1 cellular context compared by ENCODE assay signal in the genomic region with DNA sequence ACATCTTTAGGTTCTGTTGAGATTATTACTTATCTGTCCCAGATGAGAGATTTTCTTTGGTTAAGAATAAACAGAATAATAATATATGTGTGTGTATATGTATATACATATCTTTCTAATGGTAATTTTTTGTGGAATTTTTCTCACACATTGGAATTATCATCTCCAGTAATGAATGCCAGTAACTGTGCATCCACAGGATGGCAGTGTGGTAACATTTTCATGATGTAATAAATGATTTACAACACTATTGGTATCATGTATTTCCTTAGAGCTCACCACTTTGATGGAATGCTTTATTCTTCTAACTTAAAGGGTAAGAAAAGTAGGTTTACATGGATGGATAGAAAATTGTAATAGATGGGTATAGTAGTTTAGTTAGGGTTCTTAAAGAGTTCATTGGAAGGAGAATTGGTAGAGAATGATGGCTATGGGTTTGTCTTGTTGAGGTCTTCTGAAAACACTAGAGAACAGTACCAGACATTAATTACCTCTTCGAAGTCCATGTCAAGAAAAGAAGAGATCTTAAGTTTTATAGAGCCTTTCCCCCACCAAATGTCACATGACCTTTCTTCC.
TF ChIP-seq lines count a peak whose summit lies in the region.

No MANE protein-coding gene starts in this region.

TF ChIP-seq in K562, 482 proteins besides CTCF, POLR2A, EP300 and RAD21 (continued from another document):
- TF ChIP-seq, protein P1, sequence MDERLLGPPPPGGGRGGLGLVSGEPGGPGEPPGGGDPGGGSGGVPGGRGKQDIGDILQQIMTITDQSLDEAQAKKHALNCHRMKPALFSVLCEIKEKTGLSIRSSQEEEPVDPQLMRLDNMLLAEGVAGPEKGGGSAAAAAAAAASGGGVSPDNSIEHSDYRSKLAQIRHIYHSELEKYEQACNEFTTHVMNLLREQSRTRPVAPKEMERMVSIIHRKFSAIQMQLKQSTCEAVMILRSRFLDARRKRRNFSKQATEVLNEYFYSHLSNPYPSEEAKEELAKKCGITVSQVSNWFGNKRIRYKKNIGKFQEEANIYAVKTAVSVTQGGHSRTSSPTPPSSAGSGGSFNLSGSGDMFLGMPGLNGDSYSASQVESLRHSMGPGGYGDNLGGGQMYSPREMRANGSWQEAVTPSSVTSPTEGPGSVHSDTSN (CRISPR knock-in tag; IDR thresholded peaks at IDR 0.05; ENCODE audit: low read depth): no peak
- TF ChIP-seq, protein P1 (tag; conservative IDR thresholded peaks at IDR 0.05; ENCODE audit: low read depth): peak; percentile 54
- TF ChIP-seq ERF (CRISPR knock-in tag; IDR thresholded peaks at IDR 0.05) (no peak), SP1 (CRISPR knock-in tag; IDR thresholded peaks at IDR 0.05) (no peak), CBX1 (IDR thresholded peaks at IDR 0.05; ENCODE audit: low read depth) (no peak), MYC (IDR thresholded peaks at IDR 0.05; ENCODE audit: low read depth, low read length) (no peak), MYC (CRISPR knock-in tag; IDR thresholded peaks at IDR 0.05; ENCODE audit: borderline replicate concordance, low read depth) (no peak), MEIS2 (IDR thresholded peaks at IDR 0.05; ENCODE audit: partially characterized antibody) (peak; percentile 14), PCBP2 (IDR thresholded peaks at IDR 0.05; ENCODE audit: low read depth, low read length, poor library complexity, severe bottlenecking) (no peak), EZH2 (IDR thresholded peaks at IDR 0.05; ENCODE audit: borderline replicate concordance, low read depth, low read length) (no peak), FOXJ3 (CRISPR knock-in tag; IDR thresholded peaks at IDR 0.05) (no peak), RFX5 (IDR thresholded peaks at IDR 0.05; ENCODE audit: low read depth, low read length) (no peak), SLC30A9 (CRISPR knock-in tag; IDR thresholded peaks at IDR 0.05) (no peak), ZBTB7A (IDR thresholded peaks at IDR 0.05; ENCODE audit: borderline replicate concordance, control insufficient read depth, low read depth, low read length) (no peak), NCOA6 (IDR thresholded peaks at IDR 0.05) (0 out of 2 replicates have a peak, but pooled peaks have one; percentile 19), DNMT1 (IDR thresholded peaks at IDR 0.05) (no peak), GABPB2 (CRISPR knock-in tag; conservative IDR thresholded peaks at IDR 0.05) (no peak), CHCHD3 (CRISPR knock-in tag; IDR thresholded peaks at IDR 0.05) (no peak), ZNF3 (CRISPR knock-in tag; IDR thresholded peaks at IDR 0.05) (no peak), SMAD3 (CRISPR knock-in tag; conservative IDR thresholded peaks at IDR 0.05) (no peak), GATAD2A (IDR thresholded peaks at IDR 0.05) (no peak), CBFA2T3 (IDR thresholded peaks at IDR 0.05) (no peak), NELFE (IDR thresholded peaks at IDR 0.05; ENCODE audit: insufficient read depth, insufficient read length) (no peak), KHSRP (IDR thresholded peaks at IDR 0.05) (no peak), STAG1 (CRISPR knock-in tag; IDR thresholded peaks at IDR 0.05; ENCODE audit: borderline replicate concordance) (no peak)
- TF ChIP-seq, protein P2, sequence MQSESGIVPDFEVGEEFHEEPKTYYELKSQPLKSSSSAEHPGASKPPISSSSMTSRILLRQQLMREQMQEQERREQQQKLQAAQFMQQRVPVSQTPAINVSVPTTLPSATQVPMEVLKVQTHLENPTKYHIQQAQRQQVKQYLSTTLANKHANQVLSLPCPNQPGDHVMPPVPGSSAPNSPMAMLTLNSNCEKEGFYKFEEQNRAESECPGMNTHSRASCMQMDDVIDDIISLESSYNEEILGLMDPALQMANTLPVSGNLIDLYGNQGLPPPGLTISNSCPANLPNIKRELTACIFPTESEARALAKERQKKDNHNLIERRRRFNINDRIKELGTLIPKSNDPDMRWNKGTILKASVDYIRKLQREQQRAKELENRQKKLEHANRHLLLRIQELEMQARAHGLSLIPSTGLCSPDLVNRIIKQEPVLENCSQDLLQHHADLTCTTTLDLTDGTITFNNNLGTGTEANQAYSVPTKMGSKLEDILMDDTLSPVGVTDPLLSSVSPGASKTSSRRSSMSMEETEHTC (IDR thresholded peaks at IDR 0.05): no peak
- TF ChIP-seq, protein P3, sequence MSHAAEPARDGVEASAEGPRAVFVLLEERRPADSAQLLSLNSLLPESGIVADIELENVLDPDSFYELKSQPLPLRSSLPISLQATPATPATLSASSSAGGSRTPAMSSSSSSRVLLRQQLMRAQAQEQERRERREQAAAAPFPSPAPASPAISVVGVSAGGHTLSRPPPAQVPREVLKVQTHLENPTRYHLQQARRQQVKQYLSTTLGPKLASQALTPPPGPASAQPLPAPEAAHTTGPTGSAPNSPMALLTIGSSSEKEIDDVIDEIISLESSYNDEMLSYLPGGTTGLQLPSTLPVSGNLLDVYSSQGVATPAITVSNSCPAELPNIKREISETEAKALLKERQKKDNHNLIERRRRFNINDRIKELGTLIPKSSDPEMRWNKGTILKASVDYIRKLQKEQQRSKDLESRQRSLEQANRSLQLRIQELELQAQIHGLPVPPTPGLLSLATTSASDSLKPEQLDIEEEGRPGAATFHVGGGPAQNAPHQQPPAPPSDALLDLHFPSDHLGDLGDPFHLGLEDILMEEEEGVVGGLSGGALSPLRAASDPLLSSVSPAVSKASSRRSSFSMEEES (CRISPR knock-in tag; IDR thresholded peaks at IDR 0.05): peak; percentile 77
- TF ChIP-seq, protein P4, sequence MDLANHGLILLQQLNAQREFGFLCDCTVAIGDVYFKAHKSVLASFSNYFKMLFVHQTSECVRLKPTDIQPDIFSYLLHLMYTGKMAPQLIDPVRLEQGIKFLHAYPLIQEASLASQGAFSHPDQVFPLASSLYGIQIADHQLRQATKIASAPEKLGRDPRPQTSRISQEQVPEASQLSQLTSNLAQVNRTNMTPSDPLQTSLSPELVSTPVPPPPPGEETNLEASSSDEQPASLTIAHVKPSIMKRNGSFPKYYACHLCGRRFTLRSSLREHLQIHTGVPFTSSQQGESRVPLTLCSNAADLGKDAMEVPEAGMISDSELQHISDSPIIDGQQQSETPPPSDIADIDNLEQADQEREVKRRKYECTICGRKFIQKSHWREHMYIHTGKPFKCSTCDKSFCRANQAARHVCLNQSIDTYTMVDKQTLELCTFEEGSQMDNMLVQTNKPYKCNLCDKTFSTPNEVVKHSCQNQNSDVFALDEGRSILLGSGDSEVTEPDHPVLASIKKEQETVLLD (IDR thresholded peaks at IDR 0.05): no peak
- TF ChIP-seq, protein P5, sequence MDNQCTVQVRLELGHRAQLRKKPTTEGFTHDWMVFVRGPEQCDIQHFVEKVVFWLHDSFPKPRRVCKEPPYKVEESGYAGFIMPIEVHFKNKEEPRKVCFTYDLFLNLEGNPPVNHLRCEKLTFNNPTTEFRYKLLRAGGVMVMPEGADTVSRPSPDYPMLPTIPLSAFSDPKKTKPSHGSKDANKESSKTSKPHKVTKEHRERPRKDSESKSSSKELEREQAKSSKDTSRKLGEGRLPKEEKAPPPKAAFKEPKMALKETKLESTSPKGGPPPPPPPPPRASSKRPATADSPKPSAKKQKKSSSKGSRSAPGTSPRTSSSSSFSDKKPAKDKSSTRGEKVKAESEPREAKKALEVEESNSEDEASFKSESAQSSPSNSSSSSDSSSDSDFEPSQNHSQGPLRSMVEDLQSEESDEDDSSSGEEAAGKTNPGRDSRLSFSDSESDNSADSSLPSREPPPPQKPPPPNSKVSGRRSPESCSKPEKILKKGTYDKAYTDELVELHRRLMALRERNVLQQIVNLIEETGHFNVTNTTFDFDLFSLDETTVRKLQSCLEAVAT (IDR thresholded peaks at IDR 0.05): no peak
- TF ChIP-seq, protein P6, sequence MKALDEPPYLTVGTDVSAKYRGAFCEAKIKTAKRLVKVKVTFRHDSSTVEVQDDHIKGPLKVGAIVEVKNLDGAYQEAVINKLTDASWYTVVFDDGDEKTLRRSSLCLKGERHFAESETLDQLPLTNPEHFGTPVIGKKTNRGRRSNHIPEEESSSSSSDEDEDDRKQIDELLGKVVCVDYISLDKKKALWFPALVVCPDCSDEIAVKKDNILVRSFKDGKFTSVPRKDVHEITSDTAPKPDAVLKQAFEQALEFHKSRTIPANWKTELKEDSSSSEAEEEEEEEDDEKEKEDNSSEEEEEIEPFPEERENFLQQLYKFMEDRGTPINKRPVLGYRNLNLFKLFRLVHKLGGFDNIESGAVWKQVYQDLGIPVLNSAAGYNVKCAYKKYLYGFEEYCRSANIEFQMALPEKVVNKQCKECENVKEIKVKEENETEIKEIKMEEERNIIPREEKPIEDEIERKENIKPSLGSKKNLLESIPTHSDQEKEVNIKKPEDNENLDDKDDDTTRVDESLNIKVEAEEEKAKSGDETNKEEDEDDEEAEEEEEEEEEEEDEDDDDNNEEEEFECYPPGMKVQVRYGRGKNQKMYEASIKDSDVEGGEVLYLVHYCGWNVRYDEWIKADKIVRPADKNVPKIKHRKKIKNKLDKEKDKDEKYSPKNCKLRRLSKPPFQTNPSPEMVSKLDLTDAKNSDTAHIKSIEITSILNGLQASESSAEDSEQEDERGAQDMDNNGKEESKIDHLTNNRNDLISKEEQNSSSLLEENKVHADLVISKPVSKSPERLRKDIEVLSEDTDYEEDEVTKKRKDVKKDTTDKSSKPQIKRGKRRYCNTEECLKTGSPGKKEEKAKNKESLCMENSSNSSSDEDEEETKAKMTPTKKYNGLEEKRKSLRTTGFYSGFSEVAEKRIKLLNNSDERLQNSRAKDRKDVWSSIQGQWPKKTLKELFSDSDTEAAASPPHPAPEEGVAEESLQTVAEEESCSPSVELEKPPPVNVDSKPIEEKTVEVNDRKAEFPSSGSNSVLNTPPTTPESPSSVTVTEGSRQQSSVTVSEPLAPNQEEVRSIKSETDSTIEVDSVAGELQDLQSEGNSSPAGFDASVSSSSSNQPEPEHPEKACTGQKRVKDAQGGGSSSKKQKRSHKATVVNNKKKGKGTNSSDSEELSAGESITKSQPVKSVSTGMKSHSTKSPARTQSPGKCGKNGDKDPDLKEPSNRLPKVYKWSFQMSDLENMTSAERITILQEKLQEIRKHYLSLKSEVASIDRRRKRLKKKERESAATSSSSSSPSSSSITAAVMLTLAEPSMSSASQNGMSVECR (CRISPR knock-in tag; IDR thresholded peaks at IDR 0.05): no peak
- TF ChIP-seq, protein P7, sequence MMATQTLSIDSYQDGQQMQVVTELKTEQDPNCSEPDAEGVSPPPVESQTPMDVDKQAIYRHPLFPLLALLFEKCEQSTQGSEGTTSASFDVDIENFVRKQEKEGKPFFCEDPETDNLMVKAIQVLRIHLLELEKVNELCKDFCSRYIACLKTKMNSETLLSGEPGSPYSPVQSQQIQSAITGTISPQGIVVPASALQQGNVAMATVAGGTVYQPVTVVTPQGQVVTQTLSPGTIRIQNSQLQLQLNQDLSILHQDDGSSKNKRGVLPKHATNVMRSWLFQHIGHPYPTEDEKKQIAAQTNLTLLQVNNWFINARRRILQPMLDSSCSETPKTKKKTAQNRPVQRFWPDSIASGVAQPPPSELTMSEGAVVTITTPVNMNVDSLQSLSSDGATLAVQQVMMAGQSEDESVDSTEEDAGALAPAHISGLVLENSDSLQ (IDR thresholded peaks at IDR 0.05): peak; percentile 21; the same call in 1 of the 2 replicates
- TF ChIP-seq, protein P8, sequence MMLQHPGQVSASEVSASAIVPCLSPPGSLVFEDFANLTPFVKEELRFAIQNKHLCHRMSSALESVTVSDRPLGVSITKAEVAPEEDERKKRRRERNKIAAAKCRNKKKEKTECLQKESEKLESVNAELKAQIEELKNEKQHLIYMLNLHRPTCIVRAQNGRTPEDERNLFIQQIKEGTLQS (IDR thresholded peaks at IDR 0.05): 0 out of 2 replicates have a peak, but pooled peaks have one; percentile 28
- TF ChIP-seq, protein P8 (CRISPR knock-in tag; conservative IDR thresholded peaks at IDR 0.05): no peak
- TF ChIP-seq, protein P9, sequence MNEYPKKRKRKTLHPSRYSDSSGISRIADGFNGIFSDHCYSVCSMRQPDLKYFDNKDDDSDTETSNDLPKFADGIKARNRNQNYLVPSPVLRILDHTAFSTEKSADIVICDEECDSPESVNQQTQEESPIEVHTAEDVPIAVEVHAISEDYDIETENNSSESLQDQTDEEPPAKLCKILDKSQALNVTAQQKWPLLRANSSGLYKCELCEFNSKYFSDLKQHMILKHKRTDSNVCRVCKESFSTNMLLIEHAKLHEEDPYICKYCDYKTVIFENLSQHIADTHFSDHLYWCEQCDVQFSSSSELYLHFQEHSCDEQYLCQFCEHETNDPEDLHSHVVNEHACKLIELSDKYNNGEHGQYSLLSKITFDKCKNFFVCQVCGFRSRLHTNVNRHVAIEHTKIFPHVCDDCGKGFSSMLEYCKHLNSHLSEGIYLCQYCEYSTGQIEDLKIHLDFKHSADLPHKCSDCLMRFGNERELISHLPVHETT (CRISPR knock-in tag; conservative IDR thresholded peaks at IDR 0.05 in 1 of 2, IDR thresholded peaks at IDR 0.05 in 1 of 2): no peak
- TF ChIP-seq, protein P10, sequence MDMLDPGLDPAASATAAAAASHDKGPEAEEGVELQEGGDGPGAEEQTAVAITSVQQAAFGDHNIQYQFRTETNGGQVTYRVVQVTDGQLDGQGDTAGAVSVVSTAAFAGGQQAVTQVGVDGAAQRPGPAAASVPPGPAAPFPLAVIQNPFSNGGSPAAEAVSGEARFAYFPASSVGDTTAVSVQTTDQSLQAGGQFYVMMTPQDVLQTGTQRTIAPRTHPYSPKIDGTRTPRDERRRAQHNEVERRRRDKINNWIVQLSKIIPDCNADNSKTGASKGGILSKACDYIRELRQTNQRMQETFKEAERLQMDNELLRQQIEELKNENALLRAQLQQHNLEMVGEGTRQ (CRISPR knock-in tag; IDR thresholded peaks at IDR 0.05): no peak
- TF ChIP-seq, protein P11, sequence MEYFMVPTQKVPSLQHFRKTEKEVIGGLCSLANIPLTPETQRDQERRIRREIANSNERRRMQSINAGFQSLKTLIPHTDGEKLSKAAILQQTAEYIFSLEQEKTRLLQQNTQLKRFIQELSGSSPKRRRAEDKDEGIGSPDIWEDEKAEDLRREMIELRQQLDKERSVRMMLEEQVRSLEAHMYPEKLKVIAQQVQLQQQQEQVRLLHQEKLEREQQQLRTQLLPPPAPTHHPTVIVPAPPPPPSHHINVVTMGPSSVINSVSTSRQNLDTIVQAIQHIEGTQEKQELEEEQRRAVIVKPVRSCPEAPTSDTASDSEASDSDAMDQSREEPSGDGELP (CRISPR knock-in tag; IDR thresholded peaks at IDR 0.05; ENCODE audit: borderline replicate concordance): no peak
